In the genomic region with DNA sequence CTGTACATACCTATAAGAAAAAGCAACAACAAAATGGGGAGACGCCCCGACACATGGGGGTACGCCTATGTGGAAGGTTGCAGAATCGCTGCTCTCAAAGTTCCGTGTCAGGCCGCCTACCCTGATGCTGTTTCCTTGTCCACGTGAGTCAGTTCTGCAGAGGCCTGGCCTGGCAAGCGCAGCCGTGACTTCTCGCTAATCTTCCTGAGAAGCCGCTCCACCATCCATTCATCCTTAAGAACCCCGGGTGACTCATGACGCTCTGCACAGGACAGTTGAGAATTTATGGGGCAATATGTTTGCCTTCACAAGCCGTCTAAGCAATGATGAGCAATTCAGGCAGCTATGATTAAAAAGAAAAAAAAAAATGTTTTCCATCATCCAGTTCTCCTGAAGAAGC, we compare ENCODE assay signal across 14 cellular contexts.
DNase-seq lines count a peak whose midpoint lies in the region; TF ChIP-seq lines count a peak whose summit lies in the region.
"Had no signal": no experiment of that assay in that cellular context is flagged by ENCODE, and none has a peak within 500 bp of the region (broad histone marks: within the 10 kb centered on the region; RNA-seq: fewer than 3 reads in every experiment).

No MANE protein-coding gene starts in this region.

- H3K36me3 Mint-ChIP-seq in MCF 10A (ENCODE audit: insufficient read depth, unreplicated experiment) (peaks cover 7% of the 10 kb centered on the region), type B pancreatic cell (peaks cover 5% of the 10 kb centered on the region)
- H3K36me3 Mint-ChIP-seq: activated CD4-positive, alpha-beta memory T cell treated with anti-CD3 and anti-CD28 coated beads for 36 hours had no signal

- H3K4me3 ChIP-seq in breast epithelium (no peak overlapping the region), SJSA1 (no peak overlapping the region), fibroblast of villous mesenchyme (ENCODE audit: low read depth, low read length) (no peak overlapping the region), BE2C (ENCODE audit: low read depth, low read length) (no peak overlapping the region)
- H3K4me3 ChIP-seq: lung had no signal

- no peak for TF ChIP-seq CTCF in MCF 10A (IDR thresholded peaks at IDR 0.05; ENCODE audit: unreplicated experiment)
- no peak for TF ChIP-seq CTCF in breast epithelium (IDR thresholded peaks at IDR 0.05)
- TF ChIP-seq CTCF in fibroblast of villous mesenchyme (IDR thresholded peaks at IDR 0.05; ENCODE audit: insufficient read depth, low read depth, low read length), result no peak
- TF ChIP-seq CTCF in type B pancreatic cell (conservative IDR thresholded peaks at IDR 0.05), result no peak
- TF ChIP-seq CTCF in BE2C (IDR thresholded peaks at IDR 0.05; ENCODE audit: low read depth, low read length), result no peak

- POLR2A ChIA-PET in MCF 10A (lab: Yijun Ruan, JAX), result interaction anchor here (0.6 to 9.4 kb wide), 16 partner anchors 12 to 502 kb away, joined by 3 to 208 read pairs (median 18); a partner anchor contains a TSS

- H3K27ac Mint-ChIP-seq in MCF 10A (ENCODE audit: low read depth, unreplicated experiment), result peak overlapping the region; percentile 50
- H3K27ac Mint-ChIP-seq in type B pancreatic cell, result peak overlapping the region; percentile 58
- H3K27ac Mint-ChIP-seq: activated CD4-positive, alpha-beta memory T cell treated with anti-CD3 and anti-CD28 coated beads for 36 hours had no signal

- intact Hi-C loops in MCF 10A (cut with micrococcal nuclease) (loop anchor here (1.0 to 5.0 kb wide), 4 partner anchors 15 to 133 kb away; no protein-coding TSS in a partner anchor), breast epithelium (cut with DNase I; ENCODE audit: low total_unique reads) (no loop called here)

- BruUV-seq in MCF 10A (replicated peaks; lab: Mats Ljungman, UMichigan), result no TSS peak

- H3K27me3 ChIP-seq in breast epithelium, result no peaks in the 10 kb centered on the region
- no peaks in the 10 kb centered on the region for H3K27me3 ChIP-seq in SJSA1 (replicated peaks)
- no peaks in the 10 kb centered on the region for H3K27me3 ChIP-seq in BE2C

- no peaks in the 10 kb centered on the region for H3K36me3 ChIP-seq in breast epithelium
- H3K36me3 ChIP-seq in SJSA1, result no peaks in the 10 kb centered on the region
- H3K36me3 ChIP-seq in BE2C, result no peaks in the 10 kb centered on the region

- peaks cover 31% of the 10 kb centered on the region for H3K4me1 Mint-ChIP-seq in MCF 10A (ENCODE audit: insufficient read depth, unreplicated experiment)
- peaks cover 14% of the 10 kb centered on the region for H3K4me1 Mint-ChIP-seq in type B pancreatic cell (ENCODE audit: unreplicated experiment)

- H3K4me3 Mint-ChIP-seq in MCF 10A (ENCODE audit: unreplicated experiment), result peak overlapping the region; percentile 12
- H3K4me3 Mint-ChIP-seq in type B pancreatic cell, result no peak overlapping the region
- H3K4me3 Mint-ChIP-seq: activated CD4-positive, alpha-beta memory T cell treated with anti-CD3 and anti-CD28 coated beads for 36 hours had no signal

- DNase-seq in MCF 10A (ENCODE audit: unreplicated experiment) (peak; percentile 100), breast epithelium (ENCODE audit: low spot score in 2 of 2) (no peak), SJSA1 (ENCODE audit: low read depth in 1 of 2, low spot score in 2 of 2) (peak; percentile 72 to 91), fibroblast of villous mesenchyme (ENCODE audit: low read depth) (peak; percentile 96), type B pancreatic cell (ENCODE audit: extremely low spot score, unreplicated experiment) (no peak), BE2C (no peak), NCI-H1417 treated with DMSO at 0.1 percent for 48 hours (lab: John Stamatoyannopoulos, UW) (no peak)
- DNase-seq in central memory CD4-positive, alpha-beta T cell, result no peak
- DNase-seq: activated CD4-positive, alpha-beta memory T cell treated with anti-CD3 and anti-CD28 coated beads for 36 hours; amniotic stem cell; erythroblast; NCI-H510A treated with DMSO at 0.1 percent for 48 hours; retina had no signal

- H3K9me3 ChIP-seq in breast epithelium (no peaks in the 10 kb centered on the region), SJSA1 (replicated peaks) (0 out of 2 replicates have a peak, but pooled peaks cover 5% of the 10 kb centered on the region), BE2C (no peaks in the 10 kb centered on the region)

- H3K9me3 Mint-ChIP-seq in MCF 10A (ENCODE audit: unreplicated experiment), result peaks cover 7% of the 10 kb centered on the region
- peaks cover 9% of the 10 kb centered on the region for H3K9me3 Mint-ChIP-seq in type B pancreatic cell
- H3K9me3 Mint-ChIP-seq: activated CD4-positive, alpha-beta memory T cell treated with anti-CD3 and anti-CD28 coated beads for 36 hours had no signal

- no peak for TF ChIP-seq POLR2A in breast epithelium (IDR thresholded peaks at IDR 0.05)

- H3K27ac ChIP-seq in breast epithelium (no peak overlapping the region), SJSA1 (0 out of 2 replicates have a peak overlapping the region, but pooled peaks have one; percentile 18)

- no peaks in the 10 kb centered on the region for H3K27me3 Mint-ChIP-seq in MCF 10A (ENCODE audit: insufficient read depth, unreplicated experiment)
- peaks cover 6% of the 10 kb centered on the region for H3K27me3 Mint-ChIP-seq in type B pancreatic cell

- peaks cover 0 to 3% of the 10 kb centered on the region in 2 donors for H3K4me1 ChIP-seq in breast epithelium
- H3K4me1 ChIP-seq in SJSA1 (replicated peaks), result peaks cover 27% of the 10 kb centered on the region
- H3K4me1 ChIP-seq in BE2C, result no peaks in the 10 kb centered on the region

- CTCF ChIA-PET in MCF 10A (lab: Yijun Ruan, JAX), result interaction anchor here (0.8 to 2.9 kb wide), 5 partner anchors 16 to 139 kb away, joined by 3 to 15 read pairs (median 3); no protein-coding TSS in a partner anchor

Comparison
In these comparisons a context has a peak if more than half of its experiments do, and no peak if none do; other contexts are left out.
1. DNase-seq: peak in MCF 10A (single experiment), SJSA1 (2 of 2) and fibroblast of villous mesenchyme (single experiment); none in breast epithelium (0 of 2), type B pancreatic cell (single experiment), BE2C (single experiment), NCI-H1417 treated with DMSO at 0.1 percent for 48 hours (single experiment) and central memory CD4-positive, alpha-beta T cell (single experiment).